33 cellular contexts compared by ENCODE assay signal in genomic region chr3:193496658-193497057, GRCh38. TPM values are rescaled to one million over a fixed set of nuclear protein-coding genes. Genes with fewer than 3 reads are reported as not detected.
"Had no signal": no experiment of that assay in that cellular context is flagged by ENCODE, and none has a peak within 500 bp of the region (broad histone marks: within the 10 kb centered on the region; RNA-seq: fewer than 3 reads in every experiment).

No MANE protein-coding gene starts in this region.

- H3K9me3 ChIP-seq: ascending aorta, body of pancreas, breast epithelium had no signal

- H3K27ac ChIP-seq: adrenal gland, ascending aorta, body of pancreas, brain microvascular endothelial cell, breast epithelium, cardiac muscle cell had no signal

- FAIRE-seq: astrocyte had no signal

- H3K4me1 ChIP-seq: adrenal gland, ascending aorta, breast epithelium had no signal

- H3K36me3 ChIP-seq: adrenal gland, ascending aorta, brain microvascular endothelial cell, breast epithelium, cardiac muscle cell had no signal

- DNase-seq: activated effector memory CD4-positive, alpha-beta T cell treated with anti-CD3 and anti-CD28 coated beads, Interleukin-2, amount 50 U/mL, for 16 hours; activated effector memory CD4-positive, alpha-beta T cell treated with Interleukin-2 at 50 U/mL for 16 hours; activated gamma-delta T cell; activated gamma-delta T cell treated with Interleukin-2 at 50 U/mL for 16 hours; activated naive CD4-positive, alpha-beta T cell; activated naive CD4-positive, alpha-beta T cell treated with anti-CD3 and anti-CD28 coated beads for 36 hours; activated naive CD4-positive, alpha-beta T cell treated with anti-CD3 and anti-CD28 coated beads, Interleukin-2, amount 10 ng/mL, durations not matched to agents 7 days and 5 days; activated naive CD4-positive, alpha-beta T cell treated with anti-CD3 and anti-CD28 coated beads, Interleukin-2, amount 50 U/mL, for 16 hours; activated naive CD4-positive, alpha-beta T cell treated with Interleukin-2 at 50 U/mL for 16 hours; activated naive CD8-positive, alpha-beta T cell treated with anti-CD3 and anti-CD28 coated beads for 36 hours; activated naive CD8-positive, alpha-beta T cell treated with anti-CD3 and anti-CD28 coated beads, Interleukin-2, amount 10 ng/mL, durations not matched to agents 7 days and 5 days; activated naive CD8-positive, alpha-beta T cell treated with anti-CD3 and anti-CD28 coated beads, Interleukin-2, amount 50 U/mL, for 24 hours; activated T-cell treated with anti-CD3 and anti-CD28 coated beads, Interleukin-2, amount 50 U/mL, for 1 hour; activated T-cell treated with anti-CD3 and anti-CD28 coated beads, Interleukin-2, amount 50 U/mL, for 24 hours; activated T-cell treated with anti-CD3 and anti-CD28 coated beads, Interleukin-2, amount 50 U/mL, for 4 hours; activated T-cell treated with anti-CD3 and anti-CD28 coated beads, Interleukin-2, amount 50 U/mL, for 48 hours; activated T-cell treated with anti-CD3 and anti-CD28 coated beads, Interleukin-2, amount 50 U/mL, for 72 hours; adrenal gland; amniotic stem cell; amygdala; anterior cingulate cortex; aorta; body of pancreas; brain microvascular endothelial cell; caudate nucleus; central memory CD4-positive, alpha-beta T cell; cerebellar nuclear complex had no signal

- H3K4me3 ChIP-seq: adrenal gland, ascending aorta, body of pancreas, breast epithelium, cardiac muscle cell had no signal

RNA-seq across cellular contexts. Expression of gene ATP13A4, which starts 58.0 kb away (rescaled TPM):
- total RNA-seq: ascending aorta, cardiac septum, chondrocyte had no signal
- polyA plus RNA-seq: aorta had no signal
